Comparison of ENCODE assay signal across 32 cellular contexts in the genomic region with DNA sequence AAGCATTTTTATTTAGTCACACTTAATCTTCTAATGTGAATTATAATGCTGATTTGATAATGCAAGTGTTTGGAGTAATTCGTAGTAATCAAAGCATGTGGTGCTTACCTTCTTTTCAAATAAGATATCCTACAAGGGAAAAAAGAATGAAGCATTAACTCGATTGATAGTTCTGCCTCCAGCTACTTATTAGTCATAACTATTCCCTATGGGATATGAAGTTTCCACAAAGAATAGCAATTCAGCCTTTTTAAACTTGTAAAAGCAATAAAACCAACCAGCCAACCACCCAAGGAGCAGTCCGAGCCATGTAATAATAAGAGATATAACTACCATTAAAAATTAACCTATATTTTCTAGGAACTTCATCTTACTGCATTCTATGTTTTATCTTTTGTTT. TPM values are rescaled to one million over a fixed set of nuclear protein-coding genes. Genes with fewer than 3 reads are reported as not detected.
"Had no signal": no experiment of that assay in that cellular context is flagged by ENCODE, and none has a peak within 500 bp of the region (broad histone marks: within the 10 kb centered on the region; RNA-seq: fewer than 3 reads in every experiment).

No MANE protein-coding gene starts in this region.

- H3K4me1 ChIP-seq: ascending aorta, breast epithelium, foreskin keratinocyte, stomach, transverse colon had no signal

- H3K4me3 Mint-ChIP-seq: activated T-cell treated with anti-CD3 and anti-CD28 coated beads, Interleukin-2, amount 50 U/mL, for 24 hours; activated T-helper 17 cell treated with anti-CD3 and anti-CD28 coated beads, Interleukin-2, amount 50 U/mL, for 72 hours; central memory CD8-positive, alpha-beta T cell; effector memory CD8-positive, alpha-beta T cell; immature natural killer cell; naive thymus-derived CD4-positive, alpha-beta T cell; neural crest cell; stimulated activated effector memory CD8-positive, alpha-beta T cell treated with anti-CD3 and anti-CD28 coated beads, Interleukin-12 subunit alpha, Interleukin-12 subunit beta, amount 100 ng/mL, for 72 hours had no signal

- H3K27ac ChIP-seq: ascending aorta, breast epithelium, foreskin keratinocyte, hepatocyte, skin epidermis, stomach, transverse colon, VCaP had no signal

- ATAC-seq: activated CD4-positive, CD25-positive, alpha-beta regulatory T cell treated with anti-CD3 and anti-CD28 coated beads, Interleukin-2, amount 50 U/mL, for 24 hours; activated naive CD4-positive, alpha-beta T cell treated with anti-CD3 and anti-CD28 coated beads, Interleukin-2, amount 50 U/mL, for 72 hours; activated T-helper 17 cell treated with anti-CD3 and anti-CD28 coated beads, Interleukin-2, amount 50 U/mL, for 72 hours; effector memory CD8-positive, alpha-beta T cell; esophagus mucosa; foreskin keratinocyte; left lobe of liver; naive thymus-derived CD4-positive, alpha-beta T cell; stimulated activated effector memory CD8-positive, alpha-beta T cell treated with anti-CD3 and anti-CD28 coated beads, Interleukin-12 subunit alpha, Interleukin-12 subunit beta, amount 100 ng/mL, for 72 hours had no signal

- FAIRE-seq: colon, endothelial cell of umbilical vein had no signal

- H3K36me3 ChIP-seq: ascending aorta, breast epithelium, stomach, transverse colon had no signal

- H3K4me1 Mint-ChIP-seq: activated T-helper 17 cell treated with anti-CD3 and anti-CD28 coated beads, Interleukin-2, amount 50 U/mL, for 72 hours; central memory CD8-positive, alpha-beta T cell; naive thymus-derived CD4-positive, alpha-beta T cell; neural crest cell; stimulated activated effector memory CD8-positive, alpha-beta T cell treated with anti-CD3 and anti-CD28 coated beads, Interleukin-12 subunit alpha, Interleukin-12 subunit beta, amount 100 ng/mL, for 72 hours had no signal

- H3K4me2 ChIP-seq: hepatocyte had no signal

- H2AFZ ChIP-seq: hepatocyte had no signal

- H3K27ac Mint-ChIP-seq: activated naive CD4-positive, alpha-beta T cell treated with anti-CD3 and anti-CD28 coated beads, Interleukin-2, amount 50 U/mL, for 72 hours; activated T-cell treated with anti-CD3 and anti-CD28 coated beads, Interleukin-2, amount 50 U/mL, for 24 hours; activated T-helper 17 cell treated with anti-CD3 and anti-CD28 coated beads, Interleukin-2, amount 50 U/mL, for 72 hours; effector memory CD8-positive, alpha-beta T cell; immature natural killer cell; naive thymus-derived CD4-positive, alpha-beta T cell; stimulated activated effector memory CD8-positive, alpha-beta T cell treated with anti-CD3 and anti-CD28 coated beads, Interleukin-12 subunit alpha, Interleukin-12 subunit beta, amount 100 ng/mL, for 72 hours had no signal

- H3K9me3 Mint-ChIP-seq: activated naive CD4-positive, alpha-beta T cell treated with anti-CD3 and anti-CD28 coated beads, Interleukin-2, amount 50 U/mL, for 72 hours; activated T-cell treated with anti-CD3 and anti-CD28 coated beads, Interleukin-2, amount 50 U/mL, for 24 hours; activated T-helper 17 cell treated with anti-CD3 and anti-CD28 coated beads, Interleukin-2, amount 50 U/mL, for 72 hours; central memory CD8-positive, alpha-beta T cell; effector memory CD8-positive, alpha-beta T cell; immature natural killer cell; naive thymus-derived CD4-positive, alpha-beta T cell; neural crest cell; stimulated activated effector memory CD8-positive, alpha-beta T cell treated with anti-CD3 and anti-CD28 coated beads, Interleukin-12 subunit alpha, Interleukin-12 subunit beta, amount 100 ng/mL, for 72 hours had no signal

- H3K27me3 Mint-ChIP-seq: progenitor cell of endocrine pancreas had no signal

- DNase-seq: activated CD8-positive, alpha-beta memory T cell treated with anti-CD3 and anti-CD28 coated beads for 24 hours; activated CD8-positive, alpha-beta memory T cell treated with anti-CD3 and anti-CD28 coated beads, Interleukin-2, amount 50 U/mL, for 4 hours; activated T-cell treated with anti-CD3 and anti-CD28 coated beads, Interleukin-2, amount 50 U/mL, for 24 hours; effector memory CD8-positive, alpha-beta T cell; foreskin keratinocyte; glutamatergic neuron; immature natural killer cell; naive thymus-derived CD4-positive, alpha-beta T cell; occipital lobe; retina; stimulated activated CD4-positive, alpha-beta T cell treated with anti-CD3 and anti-CD28 coated beads, Interleukin-2, amount 100 ng/mL, for 24 hours; stomach; transverse colon had no signal

- H3K4me3 ChIP-seq: ascending aorta, breast epithelium, hepatocyte, lung, skin epidermis, stomach, transverse colon had no signal

- H3K79me2 ChIP-seq: hepatocyte had no signal

- H3K36me3 Mint-ChIP-seq: activated naive CD4-positive, alpha-beta T cell treated with anti-CD3 and anti-CD28 coated beads, Interleukin-2, amount 50 U/mL, for 72 hours; immature natural killer cell; naive thymus-derived CD4-positive, alpha-beta T cell; stimulated activated effector memory CD8-positive, alpha-beta T cell treated with anti-CD3 and anti-CD28 coated beads, Interleukin-12 subunit alpha, Interleukin-12 subunit beta, amount 100 ng/mL, for 72 hours had no signal

- H3K27me3 ChIP-seq: ascending aorta, breast epithelium, foreskin keratinocyte, hepatocyte, stomach, transverse colon had no signal

- H3K9me3 ChIP-seq: ascending aorta, breast epithelium, stomach, transverse colon had no signal

RNA-seq across cellular contexts. Expression of a gene that starts 11.6 kb away (rescaled TPM):
- total RNA-seq: dermis microvascular lymphatic vessel endothelial cell; endothelial cell of umbilical vein; foreskin keratinocyte; T-helper 2 cell treated with Interferon-gamma antibody and Interleukin-4, amounts not matched to agents 100 ng/mL and 5 ng/mL, for 36 hours had no signal
- polyA plus RNA-seq: endothelial cell of umbilical vein, foreskin keratinocyte, immature natural killer cell had no signal
